Comparison of ENCODE assay signal across 1 cellular context in the genomic region with DNA sequence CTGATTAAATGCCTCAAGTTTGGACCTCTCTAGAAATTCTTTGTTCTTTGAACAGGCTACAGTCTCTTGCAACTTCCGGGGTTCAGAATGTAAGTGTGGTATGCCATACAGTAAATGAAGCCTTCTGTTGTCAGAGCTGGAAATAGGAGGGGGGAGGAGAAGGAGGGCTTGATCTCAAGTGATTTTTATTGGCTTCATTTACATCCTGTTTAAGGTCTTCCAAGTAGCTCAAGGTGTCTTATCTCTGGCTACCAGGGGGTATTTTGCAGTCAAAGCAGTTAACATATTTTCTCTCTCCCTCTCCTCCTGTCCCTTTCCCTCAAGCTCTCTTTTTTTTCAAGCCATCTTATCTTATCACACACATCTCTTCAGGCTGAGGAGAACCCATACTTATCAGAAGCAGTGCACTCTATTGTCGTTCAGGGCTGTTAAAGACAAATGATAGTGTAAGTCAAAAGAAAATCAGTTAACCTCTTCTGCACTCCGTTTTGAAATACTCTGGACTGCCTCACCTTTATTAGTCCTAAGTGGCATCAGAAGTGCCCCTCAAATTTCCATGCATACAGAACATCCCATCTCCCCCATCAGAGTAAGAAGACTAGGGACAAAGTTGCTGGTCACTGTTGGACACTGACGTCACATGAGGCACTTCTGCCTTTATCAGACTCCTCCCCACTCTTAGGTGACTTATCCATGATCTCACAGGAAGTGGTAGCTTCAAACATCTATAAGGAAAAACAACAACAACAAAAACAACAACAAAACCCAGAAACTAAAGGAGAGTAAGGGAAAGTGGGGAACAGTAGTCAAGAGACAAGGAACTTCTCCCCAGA.
TF ChIP-seq lines count a peak whose summit lies in the region.

No MANE protein-coding gene starts in this region.

TF ChIP-seq in K562, 482 proteins besides CTCF, POLR2A, EP300 and RAD21 (continued from another document and continues in another):
- TF ChIP-seq TCFL5 (CRISPR knock-in tag; conservative IDR thresholded peaks at IDR 0.05) (no peak), PCBP1 (IDR thresholded peaks at IDR 0.05; ENCODE audit: low read depth, low read length, poor library complexity, severe bottlenecking) (no peak), ZKSCAN8 (CRISPR knock-in tag; IDR thresholded peaks at IDR 0.05) (0 out of 2 replicates have a peak, but pooled peaks have one; percentile 10), THRAP3 (IDR thresholded peaks at IDR 0.05; ENCODE audit: borderline replicate concordance) (no peak), ZNF121 (CRISPR knock-in tag; conservative IDR thresholded peaks at IDR 0.05) (no peak), SRSF1 (IDR thresholded peaks at IDR 0.05; ENCODE audit: low read depth, low read length) (no peak), ZNF197 (CRISPR knock-in tag; IDR thresholded peaks at IDR 0.05; ENCODE audit: low read depth) (peak; percentile 68; the same call in 1 of the 2 replicates), ATF7 (IDR thresholded peaks at IDR 0.05) (peak; percentile 77), ZNF3 (CRISPR knock-in tag; IDR thresholded peaks at IDR 0.05) (no peak), SIX5 (IDR thresholded peaks at IDR 0.05; ENCODE audit: borderline replicate concordance in 1 of 2, insufficient read depth in 1 of 2, low read depth in 1 of 2, low read length in 2 of 2) (no peak), USF2 (CRISPR knock-in tag; IDR thresholded peaks at IDR 0.05) (no peak), KAT7 (CRISPR knock-in tag; IDR thresholded peaks at IDR 0.05; ENCODE audit: borderline replicate concordance) (no peak), NR4A1 (CRISPR knock-in tag; IDR thresholded peaks at IDR 0.05) (no peak), NR4A1 (tag; IDR thresholded peaks at IDR 0.05) (no peak), POLR2B (IDR thresholded peaks at IDR 0.05; ENCODE audit: low read depth, partially characterized antibody) (no peak), NCOA6 (IDR thresholded peaks at IDR 0.05) (no peak), ZNF146 (CRISPR knock-in tag; IDR thresholded peaks at IDR 0.05; ENCODE audit: unreplicated experiment) (no peak), POLR2G (IDR thresholded peaks at IDR 0.05; ENCODE audit: low read depth, low read length) (no peak), HDAC8 (tag; IDR thresholded peaks at IDR 0.05) (no peak), SRSF7 (optimal IDR thresholded peaks at IDR 0.05; ENCODE audit: low read depth, low read length) (no peak), MTA2 (IDR thresholded peaks at IDR 0.05; ENCODE audit: low read depth) (peak; percentile 84), PKNOX1 (IDR thresholded peaks at IDR 0.05) (peak; percentile 40), ZNF395 (CRISPR knock-in tag; IDR thresholded peaks at IDR 0.05) (no peak), MYBL2 (IDR thresholded peaks at IDR 0.05; ENCODE audit: low read depth) (no peak), MYBL2 (CRISPR knock-in tag; IDR thresholded peaks at IDR 0.05; ENCODE audit: borderline replicate concordance) (no peak), BHLHE40 (IDR thresholded peaks at IDR 0.05; ENCODE audit: low read length) (no peak), ELF2 (CRISPR knock-in tag; IDR thresholded peaks at IDR 0.05) (no peak), NFXL1 (CRISPR knock-in tag; IDR thresholded peaks at IDR 0.05) (no peak), MBD1 (CRISPR knock-in tag; IDR thresholded peaks at IDR 0.05) (no peak), JUNB (CRISPR knock-in tag; conservative IDR thresholded peaks at IDR 0.05) (no peak), ZNF75A (CRISPR knock-in tag; IDR thresholded peaks at IDR 0.05) (no peak), HLTF (IDR thresholded peaks at IDR 0.05) (no peak), CTBP1 (IDR thresholded peaks at IDR 0.05; ENCODE audit: borderline replicate concordance) (peak; percentile 92), XRCC5 (IDR thresholded peaks at IDR 0.05; ENCODE audit: low read depth, low read length) (no peak), NKRF (IDR thresholded peaks at IDR 0.05; ENCODE audit: borderline replicate concordance) (no peak), CAMTA2 (CRISPR knock-in tag; conservative IDR thresholded peaks at IDR 0.05) (no peak), POLR2AphosphoS5 (IDR thresholded peaks at IDR 0.05; ENCODE audit: control insufficient read depth, insufficient read depth, low read depth, low read length) (peak; percentile 40; the same call in 1 of the 2 replicates), CHD1 (IDR thresholded peaks at IDR 0.05; ENCODE audit: low read length) (no peak), ZNF224 (CRISPR knock-in tag; IDR thresholded peaks at IDR 0.05) (no peak), MCM3 (IDR thresholded peaks at IDR 0.05) (no peak), ZNF324 (CRISPR knock-in tag; IDR thresholded peaks at IDR 0.05) (no peak), NEUROD1 (IDR thresholded peaks at IDR 0.05; ENCODE audit: borderline replicate concordance, low read depth, low read length, partially characterized antibody) (no peak), FOXJ3 (CRISPR knock-in tag; IDR thresholded peaks at IDR 0.05) (no peak)
- TF ChIP-seq, protein P1, sequence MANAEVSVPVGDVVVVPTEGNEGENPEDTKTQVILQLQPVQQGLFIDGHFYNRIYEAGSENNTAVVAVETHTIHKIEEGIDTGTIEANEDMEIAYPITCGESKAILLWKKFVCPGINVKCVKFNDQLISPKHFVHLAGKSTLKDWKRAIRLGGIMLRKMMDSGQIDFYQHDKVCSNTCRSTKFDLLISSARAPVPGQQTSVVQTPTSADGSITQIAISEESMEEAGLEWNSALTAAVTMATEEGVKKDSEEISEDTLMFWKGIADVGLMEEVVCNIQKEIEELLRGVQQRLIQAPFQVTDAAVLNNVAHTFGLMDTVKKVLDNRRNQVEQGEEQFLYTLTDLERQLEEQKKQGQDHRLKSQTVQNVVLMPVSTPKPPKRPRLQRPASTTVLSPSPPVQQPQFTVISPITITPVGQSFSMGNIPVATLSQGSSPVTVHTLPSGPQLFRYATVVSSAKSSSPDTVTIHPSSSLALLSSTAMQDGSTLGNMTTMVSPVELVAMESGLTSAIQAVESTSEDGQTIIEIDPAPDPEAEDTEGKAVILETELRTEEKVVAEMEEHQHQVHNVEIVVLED (CRISPR knock-in tag; IDR thresholded peaks at IDR 0.05): no peak; the same call in 1 of the 2 replicates
- TF ChIP-seq, protein P2, sequence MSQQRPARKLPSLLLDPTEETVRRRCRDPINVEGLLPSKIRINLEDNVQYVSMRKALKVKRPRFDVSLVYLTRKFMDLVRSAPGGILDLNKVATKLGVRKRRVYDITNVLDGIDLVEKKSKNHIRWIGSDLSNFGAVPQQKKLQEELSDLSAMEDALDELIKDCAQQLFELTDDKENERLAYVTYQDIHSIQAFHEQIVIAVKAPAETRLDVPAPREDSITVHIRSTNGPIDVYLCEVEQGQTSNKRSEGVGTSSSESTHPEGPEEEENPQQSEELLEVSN (IDR thresholded peaks at IDR 0.05; ENCODE audit: borderline replicate concordance in 1 of 2, extremely low read depth in 1 of 2, insufficient read depth in 1 of 2, insufficient read length in 1 of 2, low read depth in 1 of 2, low read length in 1 of 2, poor library complexity in 1 of 2, severe bottlenecking in 1 of 2): no peak
- TF ChIP-seq, protein P3, sequence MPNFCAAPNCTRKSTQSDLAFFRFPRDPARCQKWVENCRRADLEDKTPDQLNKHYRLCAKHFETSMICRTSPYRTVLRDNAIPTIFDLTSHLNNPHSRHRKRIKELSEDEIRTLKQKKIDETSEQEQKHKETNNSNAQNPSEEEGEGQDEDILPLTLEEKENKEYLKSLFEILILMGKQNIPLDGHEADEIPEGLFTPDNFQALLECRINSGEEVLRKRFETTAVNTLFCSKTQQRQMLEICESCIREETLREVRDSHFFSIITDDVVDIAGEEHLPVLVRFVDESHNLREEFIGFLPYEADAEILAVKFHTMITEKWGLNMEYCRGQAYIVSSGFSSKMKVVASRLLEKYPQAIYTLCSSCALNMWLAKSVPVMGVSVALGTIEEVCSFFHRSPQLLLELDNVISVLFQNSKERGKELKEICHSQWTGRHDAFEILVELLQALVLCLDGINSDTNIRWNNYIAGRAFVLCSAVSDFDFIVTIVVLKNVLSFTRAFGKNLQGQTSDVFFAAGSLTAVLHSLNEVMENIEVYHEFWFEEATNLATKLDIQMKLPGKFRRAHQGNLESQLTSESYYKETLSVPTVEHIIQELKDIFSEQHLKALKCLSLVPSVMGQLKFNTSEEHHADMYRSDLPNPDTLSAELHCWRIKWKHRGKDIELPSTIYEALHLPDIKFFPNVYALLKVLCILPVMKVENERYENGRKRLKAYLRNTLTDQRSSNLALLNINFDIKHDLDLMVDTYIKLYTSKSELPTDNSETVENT (CRISPR knock-in tag; IDR thresholded peaks at IDR 0.05): no peak
- TF ChIP-seq, protein P4, sequence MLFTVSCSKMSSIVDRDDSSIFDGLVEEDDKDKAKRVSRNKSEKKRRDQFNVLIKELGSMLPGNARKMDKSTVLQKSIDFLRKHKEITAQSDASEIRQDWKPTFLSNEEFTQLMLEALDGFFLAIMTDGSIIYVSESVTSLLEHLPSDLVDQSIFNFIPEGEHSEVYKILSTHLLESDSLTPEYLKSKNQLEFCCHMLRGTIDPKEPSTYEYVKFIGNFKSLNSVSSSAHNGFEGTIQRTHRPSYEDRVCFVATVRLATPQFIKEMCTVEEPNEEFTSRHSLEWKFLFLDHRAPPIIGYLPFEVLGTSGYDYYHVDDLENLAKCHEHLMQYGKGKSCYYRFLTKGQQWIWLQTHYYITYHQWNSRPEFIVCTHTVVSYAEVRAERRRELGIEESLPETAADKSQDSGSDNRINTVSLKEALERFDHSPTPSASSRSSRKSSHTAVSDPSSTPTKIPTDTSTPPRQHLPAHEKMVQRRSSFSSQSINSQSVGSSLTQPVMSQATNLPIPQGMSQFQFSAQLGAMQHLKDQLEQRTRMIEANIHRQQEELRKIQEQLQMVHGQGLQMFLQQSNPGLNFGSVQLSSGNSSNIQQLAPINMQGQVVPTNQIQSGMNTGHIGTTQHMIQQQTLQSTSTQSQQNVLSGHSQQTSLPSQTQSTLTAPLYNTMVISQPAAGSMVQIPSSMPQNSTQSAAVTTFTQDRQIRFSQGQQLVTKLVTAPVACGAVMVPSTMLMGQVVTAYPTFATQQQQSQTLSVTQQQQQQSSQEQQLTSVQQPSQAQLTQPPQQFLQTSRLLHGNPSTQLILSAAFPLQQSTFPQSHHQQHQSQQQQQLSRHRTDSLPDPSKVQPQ (CRISPR knock-in tag; IDR thresholded peaks at IDR 0.05; ENCODE audit: borderline replicate concordance): no peak
- TF ChIP-seq, protein P5, sequence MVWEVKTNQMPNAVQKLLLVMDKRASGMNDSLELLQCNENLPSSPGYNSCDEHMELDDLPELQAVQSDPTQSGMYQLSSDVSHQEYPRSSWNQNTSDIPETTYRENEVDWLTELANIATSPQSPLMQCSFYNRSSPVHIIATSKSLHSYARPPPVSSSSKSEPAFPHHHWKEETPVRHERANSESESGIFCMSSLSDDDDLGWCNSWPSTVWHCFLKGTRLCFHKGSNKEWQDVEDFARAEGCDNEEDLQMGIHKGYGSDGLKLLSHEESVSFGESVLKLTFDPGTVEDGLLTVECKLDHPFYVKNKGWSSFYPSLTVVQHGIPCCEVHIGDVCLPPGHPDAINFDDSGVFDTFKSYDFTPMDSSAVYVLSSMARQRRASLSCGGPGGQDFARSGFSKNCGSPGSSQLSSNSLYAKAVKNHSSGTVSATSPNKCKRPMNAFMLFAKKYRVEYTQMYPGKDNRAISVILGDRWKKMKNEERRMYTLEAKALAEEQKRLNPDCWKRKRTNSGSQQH (CRISPR knock-in tag; IDR thresholded peaks at IDR 0.05): no peak
